In genomic region chr3:195468841-195469240, GRCh38 we compare ENCODE assay signal across 20 cellular contexts.
"Had no signal": no experiment of that assay in that cellular context is flagged by ENCODE, and none has a peak within 500 bp of the region (broad histone marks: within the 10 kb centered on the region; RNA-seq: fewer than 3 reads in every experiment).

No MANE protein-coding gene starts in this region.

- H3K9me3 ChIP-seq: adrenal gland had no signal

- DNase-seq: activated B cell treated with CpG ODN at 0.5 μM for 24 hours; activated CD4-positive, alpha-beta T cell treated with anti-CD3 and anti-CD28 coated beads for 1 hour; activated CD8-positive, alpha-beta memory T cell treated with anti-CD3 and anti-CD28 coated beads, Interleukin-2, amount 50 U/mL, for 4 hours; activated gamma-delta T cell; adrenal gland; anterior cingulate cortex; MM.1S; NCI-H1105; NCI-H1436; NCI-H1694 treated with DMSO at 0.1 percent for 48 hours; NCI-H2029 treated with DMSO at 0.1 percent for 48 hours; NCI-H345; NCI-H510A; NCI-H526 treated with DMSO at 0.1 percent for 48 hours; NCI-H82; SIG-M5; T-helper 17 cell; T1000 had no signal

- H3K36me3 ChIP-seq: adrenal gland had no signal

- H3K4me3 Mint-ChIP-seq: activated B cell treated with CpG ODN at 0.5 μM for 24 hours; activated naive CD4-positive, alpha-beta T cell treated with anti-CD3 and anti-CD28 coated beads for 36 hours; activated naive CD8-positive, alpha-beta T cell; T-helper 17 cell had no signal

- H3K4me3 ChIP-seq: adrenal gland had no signal

- H3K27ac ChIP-seq: adrenal gland had no signal

- H3K27ac Mint-ChIP-seq: activated B cell treated with CpG ODN at 0.5 μM for 24 hours, T-helper 17 cell had no signal

- H3K27me3 ChIP-seq: adrenal gland had no signal

- H3K27me3 Mint-ChIP-seq: activated B cell treated with CpG ODN at 0.5 μM for 24 hours; activated naive CD8-positive, alpha-beta T cell had no signal
